28 cellular contexts compared by ENCODE assay signal in the genomic region with DNA sequence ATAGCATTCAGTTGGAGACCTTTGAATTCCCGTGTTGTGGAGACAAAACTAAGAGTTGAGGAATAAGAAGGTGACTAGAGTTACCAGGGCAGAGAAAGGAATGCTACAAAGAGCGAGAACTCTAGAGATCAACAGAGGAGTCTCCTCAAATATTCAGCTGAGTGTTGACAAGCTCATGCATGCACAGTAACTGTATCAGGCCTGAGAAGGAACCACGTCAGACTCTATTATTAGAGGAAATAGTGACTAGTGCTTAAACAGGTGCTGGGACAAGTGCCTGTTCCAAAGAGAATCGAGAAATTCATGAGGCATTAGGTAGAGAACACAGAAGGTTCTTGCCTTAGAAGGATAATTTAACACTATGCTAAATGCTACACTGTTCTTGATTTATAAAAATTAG.
DNase-seq lines count a peak whose midpoint lies in the region; ATAC-seq and TF ChIP-seq lines count a peak whose summit lies in the region.
"Had no signal": no experiment of that assay in that cellular context is flagged by ENCODE, and none has a peak within 500 bp of the region (broad histone marks: within the 10 kb centered on the region; RNA-seq: fewer than 3 reads in every experiment).

No MANE protein-coding gene starts in this region.

- no peak for TF ChIP-seq CTCF in left lung (IDR thresholded peaks at IDR 0.05)

- no peak overlapping the region for H4K91ac ChIP-seq in trophoblast cell (ENCODE audit: low read depth, low read length)

- H3K27ac ChIP-seq in SJCRH30 (no peak overlapping the region), left lung (no peak overlapping the region), trophoblast cell (ENCODE audit: low read depth, low read length) (no peak overlapping the region)
- H3K27ac ChIP-seq: BLaER1, breast epithelium, coronary artery, esophagus squamous epithelium, HL-60, vagina, VCaP had no signal

- H3K79me2 ChIP-seq in trophoblast cell (ENCODE audit: control insufficient read depth, insufficient read depth, low read length, poor library complexity): no peaks in the 10 kb centered on the region

- no peak overlapping the region for H4K12ac ChIP-seq in trophoblast cell (ENCODE audit: low read depth, low read length)

- H3K9ac ChIP-seq in trophoblast cell (ENCODE audit: low read length): no peak overlapping the region
- H3K9ac ChIP-seq: BLaER1 had no signal

- no peak overlapping the region for H2AK5ac ChIP-seq in trophoblast cell (ENCODE audit: low read length)

- H3K9me3 ChIP-seq in SJCRH30 (replicated peaks) (no peaks in the 10 kb centered on the region), left lung (peaks cover 0 to 21% of the 10 kb centered on the region in 2 donors), trophoblast cell (ENCODE audit: insufficient read depth, low read depth, low read length) (no peaks in the 10 kb centered on the region)
- H3K9me3 ChIP-seq: BLaER1, esophagus squamous epithelium, vagina had no signal

- WGBS in trophoblast cell (ENCODE audit: extremely low coverage, insufficient coverage, insufficient read length): no CpG with 5 or more reads among the region's 4 CpGs

- no peak overlapping the region for H2AFZ ChIP-seq in trophoblast cell (ENCODE audit: insufficient read depth, low read length, poor library complexity)

- intact Hi-C loops in left lung (cut with DNase I): no loop called here

- peak; percentile 83 for ATAC-seq in GM18867 (IDR thresholded peaks at IDR 0.05; ENCODE audit: unreplicated experiment)
- ATAC-seq in left lung: peak; percentile 86
- no peak for ATAC-seq in HG02870 (IDR thresholded peaks at IDR 0.05; ENCODE audit: unreplicated experiment)
- ATAC-seq: activated CD8-positive, alpha-beta memory T cell treated with anti-CD3 and anti-CD28 coated beads, Interleukin-2, amount 10 ng/mL, durations not matched to agents 7 days and 5 days; activated T-cell treated with anti-CD3 and anti-CD28 coated beads, Interleukin-2, amount 50 U/mL, for 72 hours; HepG2; stimulated activated effector memory CD8-positive, alpha-beta T cell treated with anti-CD3 and anti-CD28 coated beads, Interleukin-12 subunit alpha, Interleukin-12 subunit beta, amount 100 ng/mL, for 72 hours had no signal

- H2BK5ac ChIP-seq in trophoblast cell (ENCODE audit: low read depth, low read length, poor library complexity): no peak overlapping the region

- H3K4me1 ChIP-seq in SJCRH30: no peaks in the 10 kb centered on the region
- no peaks in the 10 kb centered on the region for H3K4me1 ChIP-seq in left lung
- H3K4me1 ChIP-seq in trophoblast cell (ENCODE audit: control insufficient read depth in 1 of 2, insufficient read depth in 2 of 2, low read length in 2 of 2): no peaks in the 10 kb centered on the region
- H3K4me1 ChIP-seq: BLaER1, breast epithelium, esophagus squamous epithelium, vagina had no signal

- H2BK12ac ChIP-seq in trophoblast cell (ENCODE audit: low read length): no peak overlapping the region

- H3K79me1 ChIP-seq in trophoblast cell (ENCODE audit: low read length): no peaks in the 10 kb centered on the region

- H3K18ac ChIP-seq in trophoblast cell (ENCODE audit: low read length): no peak overlapping the region

- no peak overlapping the region for H2BK120ac ChIP-seq in trophoblast cell (ENCODE audit: insufficient read depth, low read length, poor library complexity)

- H4K8ac ChIP-seq in trophoblast cell (ENCODE audit: low read depth, low read length): no peak overlapping the region

- DNase-seq in NCI-H1105 (lab: John Stamatoyannopoulos, UW): peak; percentile 10
- DNase-seq in SJCRH30: peak; percentile 1 to 8
- DNase-seq in left lung: no peak
- no peak for DNase-seq in NCI-H128 (lab: John Stamatoyannopoulos, UW; ENCODE audit: unreplicated experiment)
- DNase-seq in trophoblast cell: no peak
- no peak for DNase-seq in iPS-NIHi11 (ENCODE audit: low spot score)
- DNase-seq: activated CD4-positive, alpha-beta T cell treated with anti-CD3 and anti-CD28 coated beads, Interleukin-2, amount 10 ng/mL, durations not matched to agents 24 days and 14 days; activated CD8-positive, alpha-beta memory T cell treated with anti-CD3 and anti-CD28 coated beads, Interleukin-2, amount 10 ng/mL, durations not matched to agents 7 days and 5 days; activated naive CD4-positive, alpha-beta T cell treated with anti-CD3 and anti-CD28 coated beads, Interleukin-2, amount 10 ng/mL, durations not matched to agents 7 days and 5 days; activated T-cell treated with anti-CD3 and anti-CD28 coated beads, Interleukin-2, amount 50 U/mL, for 72 hours; amniotic stem cell; esophagus squamous epithelium; H9; islet precursor cell; NCI-H1092; NCI-H2171; NCI-H524 treated with DMSO at 0.1 percent for 48 hours had no signal

- no peak overlapping the region for H3K4me3 ChIP-seq in SJCRH30
- H3K4me3 ChIP-seq in left lung: no peak overlapping the region
- H3K4me3 ChIP-seq in trophoblast cell (ENCODE audit: low read depth, low read length): no peak overlapping the region
- H3K4me3 ChIP-seq: BLaER1, breast epithelium, coronary artery, esophagus squamous epithelium, smooth muscle cell, vagina had no signal

- no peak overlapping the region for H3K4ac ChIP-seq in trophoblast cell (ENCODE audit: low read depth, low read length)

- no peak overlapping the region for H3K23ac ChIP-seq in trophoblast cell (ENCODE audit: low read length)

- no peak overlapping the region for H3K14ac ChIP-seq in trophoblast cell (ENCODE audit: low read length)

- no peaks in the 10 kb centered on the region for H3K27me3 ChIP-seq in SJCRH30
- H3K27me3 ChIP-seq in left lung: no peaks in the 10 kb centered on the region
- no peaks in the 10 kb centered on the region for H3K27me3 ChIP-seq in trophoblast cell (ENCODE audit: insufficient read depth, low read length)
- H3K27me3 ChIP-seq: BLaER1, breast epithelium, esophagus squamous epithelium, vagina had no signal

- H3K36me3 ChIP-seq in SJCRH30: no peaks in the 10 kb centered on the region
- H3K36me3 ChIP-seq in left lung: no peaks in the 10 kb centered on the region
- H3K36me3 ChIP-seq in trophoblast cell (ENCODE audit: control insufficient read depth in 1 of 2, insufficient read depth in 2 of 2, low read length in 2 of 2): no peaks in the 10 kb centered on the region
- H3K36me3 ChIP-seq: BLaER1, breast epithelium, esophagus squamous epithelium, vagina had no signal

- H3K4me2 ChIP-seq in trophoblast cell (ENCODE audit: low read length): no peak overlapping the region
- H3K4me2 ChIP-seq: BLaER1, smooth muscle cell had no signal

Comparison
In these comparisons a context has a peak if more than half of its experiments do, and no peak if none do; other contexts are left out.
1. DNase-seq: peak in NCI-H1105 (single experiment) and SJCRH30 (2 of 2); none in left lung (0 of 2), NCI-H128 (single experiment), trophoblast cell (0 of 2) and iPS-NIHi11 (single experiment).